ENCODE assay signal across 1 cellular context in the genomic region with DNA sequence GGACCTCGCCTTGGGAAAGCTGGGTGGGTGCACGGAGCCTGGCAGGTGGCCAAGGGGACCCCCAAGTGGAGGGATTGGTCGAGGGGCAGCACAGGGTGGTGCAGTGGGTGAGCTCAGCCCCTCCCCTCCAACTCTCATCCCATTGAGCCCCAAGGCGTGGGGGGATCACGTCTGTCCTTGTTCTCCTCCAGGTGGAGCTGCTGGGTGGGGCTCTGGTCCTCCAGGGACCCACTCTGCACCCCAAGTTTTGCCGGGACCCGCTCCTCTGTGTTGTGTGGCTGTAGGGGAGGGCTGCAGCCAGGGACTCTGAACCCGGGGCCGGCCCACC.
TF ChIP-seq lines count a peak whose summit lies in the region.

No MANE protein-coding gene starts in this region.

TF ChIP-seq in IMR-90, 13 proteins besides CTCF, POLR2A, EP300 and RAD21:
- TF ChIP-seq, protein P1, sequence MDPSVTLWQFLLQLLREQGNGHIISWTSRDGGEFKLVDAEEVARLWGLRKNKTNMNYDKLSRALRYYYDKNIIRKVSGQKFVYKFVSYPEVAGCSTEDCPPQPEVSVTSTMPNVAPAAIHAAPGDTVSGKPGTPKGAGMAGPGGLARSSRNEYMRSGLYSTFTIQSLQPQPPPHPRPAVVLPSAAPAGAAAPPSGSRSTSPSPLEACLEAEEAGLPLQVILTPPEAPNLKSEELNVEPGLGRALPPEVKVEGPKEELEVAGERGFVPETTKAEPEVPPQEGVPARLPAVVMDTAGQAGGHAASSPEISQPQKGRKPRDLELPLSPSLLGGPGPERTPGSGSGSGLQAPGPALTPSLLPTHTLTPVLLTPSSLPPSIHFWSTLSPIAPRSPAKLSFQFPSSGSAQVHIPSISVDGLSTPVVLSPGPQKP (IDR thresholded peaks at IDR 0.05; ENCODE audit: borderline replicate concordance, low read depth, low read length): no peak
- TF ChIP-seq BHLHE40 (IDR thresholded peaks at IDR 0.05; ENCODE audit: low read depth, low read length) (no peak), MXI1 (IDR thresholded peaks at IDR 0.05; ENCODE audit: borderline replicate concordance, low read depth, low read length) (no peak), NFE2L2 (IDR thresholded peaks at IDR 0.05; ENCODE audit: low read depth, low read length) (no peak), MAFK (IDR thresholded peaks at IDR 0.05; ENCODE audit: low read depth, low read length) (no peak), CHD1 (IDR thresholded peaks at IDR 0.05; ENCODE audit: low read depth, low read length) (no peak), FOS (IDR thresholded peaks at IDR 0.05; ENCODE audit: low read depth, low read length) (no peak), RCOR1 (IDR thresholded peaks at IDR 0.05; ENCODE audit: insufficient replicate concordance, low read length) (no peak), RFX5 (IDR thresholded peaks at IDR 0.05; ENCODE audit: low read depth, low read length) (no peak)
- TF ChIP-seq, protein P2, sequence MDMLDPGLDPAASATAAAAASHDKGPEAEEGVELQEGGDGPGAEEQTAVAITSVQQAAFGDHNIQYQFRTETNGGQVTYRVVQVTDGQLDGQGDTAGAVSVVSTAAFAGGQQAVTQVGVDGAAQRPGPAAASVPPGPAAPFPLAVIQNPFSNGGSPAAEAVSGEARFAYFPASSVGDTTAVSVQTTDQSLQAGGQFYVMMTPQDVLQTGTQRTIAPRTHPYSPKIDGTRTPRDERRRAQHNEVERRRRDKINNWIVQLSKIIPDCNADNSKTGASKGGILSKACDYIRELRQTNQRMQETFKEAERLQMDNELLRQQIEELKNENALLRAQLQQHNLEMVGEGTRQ (IDR thresholded peaks at IDR 0.05; ENCODE audit: low read depth, low read length): no peak
TF ChIP-seq in IMR-90: peak in this region for 0.
